10 cellular contexts compared by ENCODE assay signal in genomic region chr9:90966475-90967150, GRCh38.
DNase-seq lines count a peak whose midpoint lies in the region; ATAC-seq and TF ChIP-seq lines count a peak whose summit lies in the region.
"Had no signal": no experiment of that assay in that cellular context is flagged by ENCODE, and none has a peak within 500 bp of the region (broad histone marks: within the 10 kb centered on the region; RNA-seq: fewer than 3 reads in every experiment).

No MANE protein-coding gene starts in this region.

- ATAC-seq in HG02642 (IDR thresholded peaks at IDR 0.05; ENCODE audit: poor library complexity, unreplicated experiment) (no peak), HG02763 (IDR thresholded peaks at IDR 0.05; ENCODE audit: unreplicated experiment) (no peak)

- no peak overlapping the region for H3K4me3 ChIP-seq in fibroblast of the aortic adventitia (ENCODE audit: low read depth, low read length)

- DNase-seq in ELR (ENCODE audit: low read depth) (peak; percentile 33), SW480 (ENCODE audit: low spot score) (peak; percentile 73), fibroblast of the aortic adventitia (ENCODE audit: low read depth) (peak; percentile 12), COLO668 (lab: John Stamatoyannopoulos, UW; ENCODE audit: unreplicated experiment) (no peak), DMS153 (lab: John Stamatoyannopoulos, UW) (no peak)
- DNase-seq in stimulated activated CD4-positive, alpha-beta T cell treated with anti-CD3 and anti-CD28 coated beads, Interleukin-4, amount 100 ng/mL, for 4 hours, result peak; percentile 9 to 29
- DNase-seq: DMS 273 treated with DMSO at 0.1 percent for 48 hours, NCI-H524 had no signal

- TF ChIP-seq CTCF in fibroblast of the aortic adventitia (IDR thresholded peaks at IDR 0.05; ENCODE audit: insufficient read depth, low read length), result no peak

Comparison
In these comparisons a context has a peak if more than half of its experiments do, and no peak if none do; other contexts are left out.
1. DNase-seq: peak in ELR (single experiment), SW480 (single experiment), fibroblast of the aortic adventitia (single experiment) and stimulated activated CD4-positive, alpha-beta T cell treated with anti-CD3 and anti-CD28 coated beads, Interleukin-4, amount 100 ng/mL, for 4 hours (2 of 2); none in COLO668 (single experiment) and DMS153 (single experiment).